ENCODE assay signal across 21 cellular contexts in genomic region chr9:132312426-132312825, GRCh38.
"Had no signal": no experiment of that assay in that cellular context is flagged by ENCODE, and none has a peak within 500 bp of the region (broad histone marks: within the 10 kb centered on the region; RNA-seq: fewer than 3 reads in every experiment).

No MANE protein-coding gene starts in this region.

- H3K4me1 Mint-ChIP-seq: activated naive CD4-positive, alpha-beta T cell treated with anti-CD3 and anti-CD28 coated beads, Interleukin-2, amount 10 ng/mL, durations not matched to agents 7 days and 5 days; nephron progenitor cell had no signal

- H3K4me3 Mint-ChIP-seq: activated CD8-positive, alpha-beta T cell treated with anti-CD3 and anti-CD28 coated beads, Interleukin-2, amount 10 ng/mL, durations not matched to agents 7 days and 5 days; activated naive CD4-positive, alpha-beta T cell treated with anti-CD3 and anti-CD28 coated beads, Interleukin-2, amount 10 ng/mL, durations not matched to agents 7 days and 5 days; activated T-cell treated with anti-CD3 and anti-CD28 coated beads, Interleukin-2, amount 50 U/mL, for 4 hours; nephron progenitor cell; T-helper 2 cell treated with Interferon-gamma antibody and Interleukin-4, amounts not matched to agents 5 μg/mL and 100 μg/mL, for 36 hours had no signal

- DNase-seq: activated CD4-positive, alpha-beta T cell treated with anti-CD3 and anti-CD28 coated beads for 1 hour; activated CD4-positive, alpha-beta T cell treated with anti-CD3 and anti-CD28 coated beads, Interleukin-2, amount 50 U/mL, for 1 hour; activated CD8-positive, alpha-beta memory T cell treated with anti-CD3 and anti-CD28 coated beads, Interleukin-2, amount 50 U/mL, for 4 hours; activated CD8-positive, alpha-beta T cell treated with anti-CD3 and anti-CD28 coated beads, Interleukin-2, amount 10 ng/mL, durations not matched to agents 7 days and 5 days; activated effector memory CD4-positive, alpha-beta T cell treated with anti-CD3 and anti-CD28 coated beads, Interleukin-2, amount 50 U/mL, for 16 hours; activated naive CD4-positive, alpha-beta T cell treated with anti-CD3 and anti-CD28 coated beads, Interleukin-2, amount 10 ng/mL, durations not matched to agents 7 days and 5 days; activated T-cell treated with anti-CD3 and anti-CD28 coated beads, Interleukin-2, amount 50 U/mL, for 4 hours; anterior cingulate cortex; body of pancreas; dermis blood vessel endothelial cell; effector CD8-positive, alpha-beta T cell; foreskin melanocyte; kidney; lower lobe of right lung; nephron progenitor cell; pancreas; psoas muscle; stimulated activated CD4-positive, alpha-beta T cell treated with anti-CD3 and anti-CD28 coated beads, Interleukin-4, amount 100 ng/mL, for 24 hours; transverse colon had no signal

- H3K27me3 Mint-ChIP-seq: activated naive CD4-positive, alpha-beta T cell treated with anti-CD3 and anti-CD28 coated beads, Interleukin-2, amount 10 ng/mL, durations not matched to agents 7 days and 5 days had no signal

- H3K9me3 ChIP-seq: body of pancreas, lower lobe of right lung, pancreas, psoas muscle, right atrium auricular region, transverse colon had no signal

- H3K27ac Mint-ChIP-seq: activated CD8-positive, alpha-beta T cell treated with anti-CD3 and anti-CD28 coated beads, Interleukin-2, amount 10 ng/mL, durations not matched to agents 7 days and 5 days; activated naive CD4-positive, alpha-beta T cell treated with anti-CD3 and anti-CD28 coated beads, Interleukin-2, amount 10 ng/mL, durations not matched to agents 7 days and 5 days; nephron progenitor cell; T-helper 2 cell treated with Interferon-gamma antibody and Interleukin-4, amounts not matched to agents 5 μg/mL and 100 μg/mL, for 36 hours had no signal

- ATAC-seq: activated CD8-positive, alpha-beta T cell treated with anti-CD3 and anti-CD28 coated beads, Interleukin-2, amount 10 ng/mL, durations not matched to agents 7 days and 5 days; activated T-cell treated with anti-CD3 and anti-CD28 coated beads, Interleukin-2, amount 50 U/mL, for 4 hours; body of pancreas; lower lobe of right lung; pancreas; psoas muscle had no signal

- H3K9me3 Mint-ChIP-seq: activated naive CD4-positive, alpha-beta T cell treated with anti-CD3 and anti-CD28 coated beads, Interleukin-2, amount 10 ng/mL, durations not matched to agents 7 days and 5 days; activated T-cell treated with anti-CD3 and anti-CD28 coated beads, Interleukin-2, amount 50 U/mL, for 4 hours had no signal

- H3K4me3 ChIP-seq: body of pancreas, lower lobe of right lung, pancreas, psoas muscle, right atrium auricular region, transverse colon had no signal
